ENCODE assay signal across 14 cellular contexts in the genomic region with DNA sequence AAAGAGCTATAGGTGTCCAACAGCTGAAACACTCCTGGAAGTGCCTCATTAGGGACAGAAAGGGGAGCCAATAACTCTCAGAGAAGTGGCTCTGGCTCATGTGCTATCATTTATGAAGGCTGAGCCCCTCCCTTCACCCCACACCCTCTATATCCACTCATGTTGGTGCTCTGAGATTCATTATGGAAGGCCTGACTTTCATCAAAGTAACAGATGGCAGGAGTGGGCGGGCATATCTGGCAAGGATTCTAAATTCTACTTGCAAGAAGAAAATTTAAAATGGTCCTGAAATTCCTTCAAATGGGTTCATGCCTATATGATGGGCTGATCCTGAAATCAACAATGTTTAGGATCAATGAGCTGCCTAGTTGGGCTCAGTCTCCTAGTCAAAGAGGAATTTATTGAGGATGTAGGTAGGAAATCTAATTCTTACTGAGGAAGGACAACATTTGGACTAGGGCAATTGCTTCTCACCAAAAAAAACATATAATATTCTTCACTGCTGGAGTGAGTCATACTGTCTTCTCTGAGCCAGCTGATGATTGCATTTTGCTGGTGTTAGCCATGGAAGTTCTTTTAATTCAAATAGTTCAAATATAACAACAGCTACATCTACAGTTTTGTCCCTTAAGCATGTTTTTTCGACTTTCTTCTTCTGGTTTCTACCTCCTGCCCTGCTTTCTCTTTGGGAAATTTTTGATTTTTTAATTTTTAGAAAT. TPM values are rescaled to one million over a fixed set of nuclear protein-coding genes. Genes with fewer than 3 reads are reported as not detected.
DNase-seq lines count a peak whose midpoint lies in the region; ATAC-seq and TF ChIP-seq lines count a peak whose summit lies in the region.
"Had no signal": no experiment of that assay in that cellular context is flagged by ENCODE, and none has a peak within 500 bp of the region (broad histone marks: within the 10 kb centered on the region; RNA-seq: fewer than 3 reads in every experiment).

No MANE protein-coding gene starts in this region.

- ATAC-seq in gastroesophageal sphincter (no peak), upper lobe of right lung (no peak)
- ATAC-seq: gastrocnemius medialis had no signal

- POLR2A ChIA-PET in GM10248 (lab: Yijun Ruan, JAX), result no interaction called here

- H2BK12ac ChIP-seq in mesenchymal stem cell (ENCODE audit: low read length in 2 of 2), result no peak overlapping the region

- DNase-seq in Ammon's horn (ENCODE audit: low spot score), result peak; percentile 25
- peak; percentile 28 for DNase-seq in M059J (ENCODE audit: low read depth)
- DNase-seq in choroid plexus epithelial cell (ENCODE audit: low read depth), result peak; percentile 62
- DNase-seq in mesenchymal stem cell, result no peak
- no peak for DNase-seq in NOMO-1 (lab: John Stamatoyannopoulos, UW; ENCODE audit: unreplicated experiment in 2 of 2)
- no peak for DNase-seq in GM10248 (ENCODE audit: extremely low spot score)
- DNase-seq in upper lobe of right lung, result no peak
- DNase-seq: activated CD4-positive, CD25-positive, alpha-beta regulatory T cell treated with anti-CD3 and anti-CD28 coated beads, Interleukin-2, amount 50 U/mL, for 72 hours; gastrocnemius medialis; NCI-H1105 treated with DMSO at 0.1 percent for 48 hours; NCI-H748 treated with DMSO at 0.1 percent for 48 hours had no signal

- H3K27me3 ChIP-seq in mesenchymal stem cell (ENCODE audit: control insufficient read depth in 1 of 2, insufficient read depth in 1 of 2, low read length in 2 of 2) (no peaks in the 10 kb centered on the region), gastroesophageal sphincter (no peaks in the 10 kb centered on the region), upper lobe of right lung (no peaks in the 10 kb centered on the region)
- H3K27me3 ChIP-seq: BLaER1 treated with 17β-estradiol and CSF1 and Interleukin-3, amounts not matched to agents 10 nM and 100 nM; gastrocnemius medialis had no signal

- H3K23ac ChIP-seq in mesenchymal stem cell (ENCODE audit: low read length in 2 of 2), result no peak overlapping the region

- H2BK120ac ChIP-seq in mesenchymal stem cell (ENCODE audit: low read depth, low read length), result no peak overlapping the region

- H3K14ac ChIP-seq in mesenchymal stem cell (ENCODE audit: low read length in 2 of 2), result no peak overlapping the region

- no peaks in the 10 kb centered on the region for H3K79me1 ChIP-seq in mesenchymal stem cell (replicated peaks; ENCODE audit: low read length, poor library complexity, severe bottlenecking)

- no peak for TF ChIP-seq EP300 in gastroesophageal sphincter (IDR thresholded peaks at IDR 0.05)

- no peak overlapping the region for H4K91ac ChIP-seq in mesenchymal stem cell (ENCODE audit: low read length)

- H3K36me3 ChIP-seq in mesenchymal stem cell (ENCODE audit: control insufficient read depth in 1 of 2, insufficient read depth in 2 of 2, low read depth in 1 of 2, low read length in 2 of 2), result peaks cover 3 to 39% of the 10 kb centered on the region in 2 experiments
- H3K36me3 ChIP-seq in gastroesophageal sphincter, result peaks cover 0 to 27% of the 10 kb centered on the region in 2 donors
- H3K36me3 ChIP-seq in upper lobe of right lung, result peaks cover 65% of the 10 kb centered on the region

- H3K27ac ChIP-seq in mesenchymal stem cell (ENCODE audit: low read length, poor library complexity, severe bottlenecking) (no peak overlapping the region), gastroesophageal sphincter (no peak overlapping the region), upper lobe of right lung (no peak overlapping the region)
- H3K27ac ChIP-seq: BLaER1 treated with 17β-estradiol and CSF1 and Interleukin-3, amounts not matched to agents 10 nM and 100 nM; gastrocnemius medialis; SK-N-MC had no signal

- no peak overlapping the region for H3K4me2 ChIP-seq in mesenchymal stem cell (ENCODE audit: low read length, poor library complexity, severe bottlenecking)
- H3K4me2 ChIP-seq: BLaER1 treated with 17β-estradiol and CSF1 and Interleukin-3, amounts not matched to agents 10 nM and 100 nM had no signal

- no peak for TF ChIP-seq POLR2A in gastroesophageal sphincter (IDR thresholded peaks at IDR 0.05)

- no peak overlapping the region for H2AFZ ChIP-seq in mesenchymal stem cell (ENCODE audit: low read depth, low read length)

- CTCF ChIA-PET in GM10248 (lab: Yijun Ruan, JAX), result interaction anchor here (0.8 to 5.3 kb wide), 8 partner anchors 9 to 335 kb away, joined by 3 to 35 read pairs (median 3); no protein-coding TSS in a partner anchor

- H3K4me1 ChIP-seq in mesenchymal stem cell (ENCODE audit: control insufficient read depth, insufficient read depth, low read depth, low read length) (peaks cover 3% of the 10 kb centered on the region), gastroesophageal sphincter (no peaks in the 10 kb centered on the region), upper lobe of right lung (no peaks in the 10 kb centered on the region)
- H3K4me1 ChIP-seq: BLaER1 treated with 17β-estradiol and CSF1 and Interleukin-3, amounts not matched to agents 10 nM and 100 nM had no signal

- intact Hi-C loops in upper lobe of right lung (cut with DNase I), result no loop called here

- H4K8ac ChIP-seq in mesenchymal stem cell (ENCODE audit: low read length), result no peak overlapping the region

- H3K4me3 ChIP-seq in choroid plexus epithelial cell (ENCODE audit: low read depth, low read length), result no peak overlapping the region
- H3K4me3 ChIP-seq in mesenchymal stem cell (ENCODE audit: insufficient read depth in 1 of 2, low read depth in 1 of 2, low read length in 2 of 2), result peak overlapping the region in 1 of 2 experiments; percentile 9
- no peak overlapping the region for H3K4me3 ChIP-seq in gastroesophageal sphincter
- no peak overlapping the region for H3K4me3 ChIP-seq in upper lobe of right lung
- H3K4me3 ChIP-seq: BLaER1 treated with 17β-estradiol and CSF1 and Interleukin-3, amounts not matched to agents 10 nM and 100 nM; gastrocnemius medialis; SK-N-MC had no signal

- WGBS in mesenchymal stem cell, result 96% methylated on average over 1 of the region's 2 CpGs
- WGBS in gastroesophageal sphincter (ENCODE audit: low coverage in 1 of 2), 2 donors, result 45 to 76% methylated on average over 2 of the region's 2 CpGs

- peak overlapping the region; percentile 73 for H3K9ac ChIP-seq in mesenchymal stem cell (ENCODE audit: low read length)
- H3K9ac ChIP-seq: BLaER1 treated with 17β-estradiol and CSF1 and Interleukin-3, amounts not matched to agents 10 nM and 100 nM had no signal

- H3K9me3 ChIP-seq in mesenchymal stem cell (ENCODE audit: control insufficient read depth, low read length) (no peaks in the 10 kb centered on the region), gastroesophageal sphincter (no peaks in the 10 kb centered on the region), upper lobe of right lung (no peaks in the 10 kb centered on the region)
- H3K9me3 ChIP-seq: gastrocnemius medialis had no signal

- no peak overlapping the region for H3K4ac ChIP-seq in mesenchymal stem cell (ENCODE audit: low read depth in 1 of 2, low read length in 2 of 2)

- H2BK15ac ChIP-seq in mesenchymal stem cell (ENCODE audit: low read depth, poor library complexity, severe bottlenecking), result no peak overlapping the region

- peak overlapping the region; percentile 27 for H2AK5ac ChIP-seq in mesenchymal stem cell (ENCODE audit: low read length, severe bottlenecking)

- TF ChIP-seq CTCF in choroid plexus epithelial cell (conservative IDR thresholded peaks at IDR 0.05; ENCODE audit: low read depth, low read length) (no peak), gastroesophageal sphincter (IDR thresholded peaks at IDR 0.05) (no peak), GM10248 (IDR thresholded peaks at IDR 0.05; ENCODE audit: control extremely low read depth, extremely low read depth, low read depth, missing control alignments) (no peak), upper lobe of right lung (IDR thresholded peaks at IDR 0.05) (no peak)

- no peak overlapping the region for H2BK5ac ChIP-seq in mesenchymal stem cell (ENCODE audit: low read depth, low read length, poor library complexity, severe bottlenecking)

- H3K18ac ChIP-seq in mesenchymal stem cell (ENCODE audit: low read depth in 1 of 2, low read length in 2 of 2), result no peak overlapping the region

RNA-seq across cellular contexts. Expression of gene NMRK1, which starts 23.5 kb away (rescaled TPM):
- 24.4 and 29.9 TPM in 2 replicates for total RNA-seq in M059J (2014; rRNA removed; shearing (Covaris generic))
- 16.4 TPM for polyA plus RNA-seq in mesenchymal stem cell (2013, experiment 1 of 2)
- 16.6 TPM for polyA plus RNA-seq in mesenchymal stem cell (2013, experiment 2 of 2)
- total RNA-seq in gastroesophageal sphincter (10 to 100 TPM in 2 of 4 donors, 1 to 10 TPM in 2; 6.3 to 21.5 (median 13.6) TPM), upper lobe of right lung (40.4 TPM)

RNA-seq across cellular contexts. Expression of gene OSTF1, which starts 23.8 kb away (rescaled TPM):
- 80.5 and 86.9 TPM in 2 replicates for total RNA-seq in M059J (2014; rRNA removed; shearing (Covaris generic))
- 35.9 TPM for polyA plus RNA-seq in mesenchymal stem cell (2013, experiment 1 of 2)
- polyA plus RNA-seq in mesenchymal stem cell (2013, experiment 2 of 2), result 36.4 TPM
- 10 to 100 TPM in 3 of 4 donors, 1 to 10 TPM in 1; 9.7 to 37.6 (median 28.5) TPM for total RNA-seq in gastroesophageal sphincter
- 77.8 TPM for total RNA-seq in upper lobe of right lung

RNA-seq across cellular contexts. Expression of gene CARNMT1, which starts 36.4 kb away (rescaled TPM):
- total RNA-seq in M059J (2014; rRNA removed; shearing (Covaris generic)), result 18.9 and 36.0 TPM in 2 replicates
- polyA plus RNA-seq in mesenchymal stem cell (2013, experiment 1 of 2), result 10.2 TPM
- 10.4 TPM for polyA plus RNA-seq in mesenchymal stem cell (2013, experiment 2 of 2)
- total RNA-seq in gastroesophageal sphincter, result 10 to 100 TPM; 11.2 to 15.5 (median 13.2) TPM
- 15.7 TPM for total RNA-seq in upper lobe of right lung

Comparison
In these comparisons a context has a peak if more than half of its experiments do, and no peak if none do; other contexts are left out.
1. DNase-seq: peak in Ammon's horn (single experiment), M059J (single experiment) and choroid plexus epithelial cell (single experiment); none in mesenchymal stem cell (single experiment), NOMO-1 (0 of 2), GM10248 (single experiment) and upper lobe of right lung (single experiment).